Comparison of ENCODE assay signal across 19 cellular contexts in the genomic region with DNA sequence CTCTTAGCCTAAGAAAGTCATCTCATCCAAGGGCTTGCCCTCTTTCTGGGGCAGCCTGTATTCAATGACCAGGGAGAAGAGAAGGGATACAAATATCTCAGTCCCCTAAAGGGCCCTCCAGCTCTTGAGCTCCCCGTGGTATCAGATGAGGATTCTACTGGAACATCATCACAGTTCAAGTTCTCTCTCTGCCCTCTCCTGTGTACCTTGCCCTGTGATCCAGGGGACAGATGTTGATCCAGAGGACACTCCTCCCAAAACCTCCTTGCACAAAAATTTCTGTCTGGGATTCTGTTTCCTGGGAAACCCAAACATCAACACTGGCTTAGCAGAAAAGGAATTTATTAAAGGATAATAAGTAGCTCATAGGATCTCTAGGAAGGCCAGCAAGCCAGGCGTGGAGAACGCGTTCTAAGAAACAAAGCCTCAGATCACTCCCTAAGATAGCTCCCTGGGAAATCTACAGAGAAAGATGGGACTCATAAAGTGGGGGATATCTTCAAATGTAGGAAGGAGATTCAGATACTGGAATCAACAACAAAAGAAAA.
DNase-seq lines count a peak whose midpoint lies in the region; ATAC-seq and TF ChIP-seq lines count a peak whose summit lies in the region.
"Had no signal": no experiment of that assay in that cellular context is flagged by ENCODE, and none has a peak within 500 bp of the region (broad histone marks: within the 10 kb centered on the region; RNA-seq: fewer than 3 reads in every experiment).

No MANE protein-coding gene starts in this region.

- no peaks in the 10 kb centered on the region for H3K79me1 ChIP-seq in mesenchymal stem cell (replicated peaks; ENCODE audit: low read length, poor library complexity, severe bottlenecking)

- no peak for ATAC-seq in T-helper 17 cell
- no peak for ATAC-seq in stimulated activated naive B cell treated with anti-CD40 and anti-IgM and Interleukin-4, amounts not matched to agents 10 μg/mL and 1 μg/mL and 100 μg/mL, for 72 hours (replicated peaks)
- no peak for ATAC-seq in GM19452 (IDR thresholded peaks at IDR 0.05; ENCODE audit: unreplicated experiment)
- ATAC-seq: A549 had no signal

- H3K4me1 ChIP-seq in mesenchymal stem cell (ENCODE audit: control insufficient read depth, insufficient read depth, low read depth, low read length) (peaks cover 4% of the 10 kb centered on the region), smooth muscle cell (ENCODE audit: low read depth) (peaks cover 7% of the 10 kb centered on the region)
- H3K4me1 ChIP-seq: BLaER1 had no signal

- peak overlapping the region; percentile 5 for H3K27ac Mint-ChIP-seq in T-helper 17 cell
- no peak overlapping the region for H3K27ac Mint-ChIP-seq in stimulated activated naive B cell treated with anti-CD40 and anti-IgM and Interleukin-4, amounts not matched to agents 10 μg/mL and 1 μg/mL and 100 μg/mL, for 72 hours

- in situ Hi-C loops in G401 (cut with HindIII; ENCODE audit: low sequenced_read_pairs): no loop called here

- H3K36me3 Mint-ChIP-seq in T-helper 17 cell (ENCODE audit: low read depth): peaks cover 5% of the 10 kb centered on the region
- no peaks in the 10 kb centered on the region for H3K36me3 Mint-ChIP-seq in stimulated activated naive B cell treated with anti-CD40 and anti-IgM and Interleukin-4, amounts not matched to agents 10 μg/mL and 1 μg/mL and 100 μg/mL, for 72 hours

- H3K36me3 ChIP-seq in mesenchymal stem cell (ENCODE audit: control insufficient read depth in 1 of 2, insufficient read depth in 2 of 2, low read depth in 1 of 2, low read length in 2 of 2) (no peaks in the 10 kb centered on the region), smooth muscle cell (ENCODE audit: low read depth) (no peaks in the 10 kb centered on the region)
- H3K36me3 ChIP-seq: BLaER1, HAP-1 had no signal

- H3K14ac ChIP-seq in mesenchymal stem cell (ENCODE audit: low read length in 2 of 2): no peak overlapping the region

- no peak overlapping the region for H2BK12ac ChIP-seq in mesenchymal stem cell (ENCODE audit: low read length in 2 of 2)

- H3K4me1 Mint-ChIP-seq in T-helper 17 cell: peaks cover 17% of the 10 kb centered on the region
- no peaks in the 10 kb centered on the region for H3K4me1 Mint-ChIP-seq in stimulated activated naive B cell treated with anti-CD40 and anti-IgM and Interleukin-4, amounts not matched to agents 10 μg/mL and 1 μg/mL and 100 μg/mL, for 72 hours

- no peaks in the 10 kb centered on the region for H3K27me3 Mint-ChIP-seq in T-helper 17 cell
- H3K27me3 Mint-ChIP-seq in stimulated activated naive B cell treated with anti-CD40 and anti-IgM and Interleukin-4, amounts not matched to agents 10 μg/mL and 1 μg/mL and 100 μg/mL, for 72 hours: no peaks in the 10 kb centered on the region

- H3K4ac ChIP-seq in mesenchymal stem cell (ENCODE audit: low read depth in 1 of 2, low read length in 2 of 2): no peak overlapping the region

- H3K27me3 ChIP-seq in mesenchymal stem cell (ENCODE audit: control insufficient read depth in 1 of 2, insufficient read depth in 1 of 2, low read length in 2 of 2) (no peaks in the 10 kb centered on the region), smooth muscle cell (ENCODE audit: low read depth) (no peaks in the 10 kb centered on the region)
- H3K27me3 ChIP-seq: BLaER1 had no signal

- no peaks in the 10 kb centered on the region for H3K9me3 ChIP-seq in T-helper 17 cell (ENCODE audit: control insufficient read depth, low read length, poor library complexity, severe bottlenecking)
- H3K9me3 ChIP-seq in mesenchymal stem cell (ENCODE audit: control insufficient read depth, low read length): no peaks in the 10 kb centered on the region
- no peaks in the 10 kb centered on the region for H3K9me3 ChIP-seq in smooth muscle cell (replicated peaks; ENCODE audit: low read depth)
- H3K9me3 ChIP-seq: A549, BLaER1, HAP-1 had no signal

- no peaks in the 10 kb centered on the region for H4K20me1 ChIP-seq in smooth muscle cell (ENCODE audit: low read depth)
- H4K20me1 ChIP-seq: BLaER1 had no signal

- H2BK15ac ChIP-seq in mesenchymal stem cell (ENCODE audit: low read depth, poor library complexity, severe bottlenecking): no peak overlapping the region

- H2AFZ ChIP-seq in mesenchymal stem cell (ENCODE audit: low read depth, low read length) (no peak overlapping the region), smooth muscle cell (ENCODE audit: low read depth) (peak overlapping the region; percentile 55)
- H2AFZ ChIP-seq: PC-9 had no signal

- H3K4me3 ChIP-seq in mesenchymal stem cell (ENCODE audit: insufficient read depth in 1 of 2, low read depth in 1 of 2, low read length in 2 of 2) (no peak overlapping the region), smooth muscle cell (no peak overlapping the region)
- H3K4me3 ChIP-seq: A549, BLaER1, HAP-1, PC-9 had no signal

- H3K9me3 Mint-ChIP-seq in stimulated activated naive B cell treated with anti-CD40 and anti-IgM and Interleukin-4, amounts not matched to agents 10 μg/mL and 1 μg/mL and 100 μg/mL, for 72 hours: no peaks in the 10 kb centered on the region

- no peak overlapping the region for H2AK5ac ChIP-seq in mesenchymal stem cell (ENCODE audit: low read length, severe bottlenecking)

- no peak overlapping the region for H4K91ac ChIP-seq in mesenchymal stem cell (ENCODE audit: low read length)

- H3K4me2 ChIP-seq in mesenchymal stem cell (ENCODE audit: low read length, poor library complexity, severe bottlenecking) (no peak overlapping the region), smooth muscle cell (peak overlapping the region; percentile 68)
- H3K4me2 ChIP-seq: A549, BLaER1, PC-9 had no signal

- peaks cover 15% of the 10 kb centered on the region for H3F3A ChIP-seq in smooth muscle cell (ENCODE audit: low read depth)

- 87% methylated on average over 4 of the region's 4 CpGs for WGBS in mesenchymal stem cell
- WGBS in smooth muscle cell (ENCODE audit: low lambda C conversion rate): 82% methylated on average over 4 of the region's 4 CpGs

- no peak overlapping the region for H2BK120ac ChIP-seq in mesenchymal stem cell (ENCODE audit: low read depth, low read length)

- no peak overlapping the region for H3K23ac ChIP-seq in mesenchymal stem cell (ENCODE audit: low read length in 2 of 2)

- H3K4me3 Mint-ChIP-seq in T-helper 17 cell: no peak overlapping the region
- no peak overlapping the region for H3K4me3 Mint-ChIP-seq in stimulated activated naive B cell treated with anti-CD40 and anti-IgM and Interleukin-4, amounts not matched to agents 10 μg/mL and 1 μg/mL and 100 μg/mL, for 72 hours

- H2BK5ac ChIP-seq in mesenchymal stem cell (ENCODE audit: low read depth, low read length, poor library complexity, severe bottlenecking): no peak overlapping the region

- H3K9ac ChIP-seq in mesenchymal stem cell (ENCODE audit: low read length): no peak overlapping the region
- H3K9ac ChIP-seq in smooth muscle cell (ENCODE audit: low read depth): peak overlapping the region; percentile 71
- H3K9ac ChIP-seq: BLaER1 had no signal

- H3K27ac ChIP-seq in mesenchymal stem cell (ENCODE audit: low read length, poor library complexity, severe bottlenecking) (no peak overlapping the region), smooth muscle cell (ENCODE audit: low read depth) (peak overlapping the region; percentile 83)
- H3K27ac ChIP-seq: A549, BLaER1, HL-60, PC-9 had no signal

- H3K18ac ChIP-seq in mesenchymal stem cell (ENCODE audit: low read depth in 1 of 2, low read length in 2 of 2): no peak overlapping the region

- DNase-seq in T-helper 17 cell (no peak), kidney glomerular epithelial cell (lab: John Stamatoyannopoulos, UW) (peak; percentile 86), mesenchymal stem cell (peak; percentile 26), smooth muscle cell (lab: John Stamatoyannopoulos, UW; ENCODE audit: unreplicated experiment) (no peak), G401 (ENCODE audit: low spot score) (no peak), DMS53 (lab: John Stamatoyannopoulos, UW) (no peak)
- DNase-seq in stimulated activated naive B cell treated with anti-CD40 and anti-IgM and Interleukin-4, amounts not matched to agents 10 μg/mL and 1 μg/mL and 100 μg/mL, for 72 hours: no peak
- DNase-seq: DND-41, GDM1, Kasumi-1, NCI-H1105, NCI-H1694 treated with DMSO at 0.1 percent for 48 hours, NCI-H524 treated with DMSO at 0.1 percent for 48 hours, PC-9 had no signal

- no peaks in the 10 kb centered on the region for H3K79me2 ChIP-seq in smooth muscle cell (ENCODE audit: low read depth)

- H4K8ac ChIP-seq in mesenchymal stem cell (ENCODE audit: low read length): no peak overlapping the region

- no peak for TF ChIP-seq CTCF in smooth muscle cell (IDR thresholded peaks at IDR 0.05; ENCODE audit: borderline replicate concordance, insufficient read depth, poor library complexity, severe bottlenecking)

Comparison
In these comparisons a context has a peak if more than half of its experiments do, and no peak if none do; other contexts are left out.
1. DNase-seq: peak in kidney glomerular epithelial cell (single experiment) and mesenchymal stem cell (single experiment); none in T-helper 17 cell (0 of 3), smooth muscle cell (single experiment), stimulated activated naive B cell treated with anti-CD40 and anti-IgM and Interleukin-4, amounts not matched to agents 10 μg/mL and 1 μg/mL and 100 μg/mL, for 72 hours (single experiment), G401 (single experiment) and DMS53 (single experiment).